ENCODE assay signal across 14 cellular contexts in the genomic region with DNA sequence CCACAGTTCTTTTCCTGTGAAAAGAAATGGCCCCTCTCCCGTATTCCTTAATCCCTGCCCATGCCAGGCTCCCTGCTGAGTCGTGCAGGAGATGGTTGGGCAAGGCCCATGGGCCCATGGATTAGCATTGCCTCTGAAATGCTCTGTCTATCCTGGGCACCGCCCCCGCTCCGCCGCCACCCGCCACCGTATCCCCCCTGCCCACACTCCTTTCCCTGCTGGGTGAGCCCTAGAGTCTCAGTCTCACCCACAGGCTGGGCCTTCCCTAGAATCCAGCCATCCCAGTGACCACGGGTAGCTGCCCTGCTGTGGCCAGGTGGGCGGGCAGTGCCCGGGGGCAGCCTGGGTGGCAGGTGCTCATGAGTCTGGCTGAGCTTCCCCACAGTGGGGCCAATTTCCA. TPM values are rescaled to one million over a fixed set of nuclear protein-coding genes. Genes with fewer than 3 reads are reported as not detected.
DNase-seq lines count a peak whose midpoint lies in the region; ATAC-seq and TF ChIP-seq lines count a peak whose summit lies in the region.
"Had no signal": no experiment of that assay in that cellular context is flagged by ENCODE, and none has a peak within 500 bp of the region (broad histone marks: within the 10 kb centered on the region; RNA-seq: fewer than 3 reads in every experiment).

No MANE protein-coding gene starts in this region.

- H3K4me1 ChIP-seq in naive thymus-derived CD4-positive, alpha-beta T cell (ENCODE audit: control insufficient read depth in 2 of 2, insufficient read depth in 2 of 2, low read length in 2 of 2): no peaks in the 10 kb centered on the region
- H3K4me1 ChIP-seq: A549 had no signal

- H3K27me3 ChIP-seq in MG63: no peaks in the 10 kb centered on the region
- no peaks in the 10 kb centered on the region for H3K27me3 ChIP-seq in naive thymus-derived CD4-positive, alpha-beta T cell (ENCODE audit: control insufficient read depth in 2 of 2, insufficient read depth in 2 of 2, low read length in 2 of 2)

- intact Hi-C loops in activated T-helper 1 cell treated with anti-CD3 and anti-CD28 coated beads, Interleukin-12 subunit alpha, Interleukin-12 subunit beta, Interleukin-2, Interleukin-4 antibody, amounts not matched to agents 30 ng/mL and 10 ng/mL and 1 ng/mL, durations not matched to agents 14 hours and 24 hours and 36 hours (cut with micrococcal nuclease): no loop called here
- intact Hi-C loops in naive thymus-derived CD4-positive, alpha-beta T cell (cut with micrococcal nuclease): no loop called here

- peaks cover 10% of the 10 kb centered on the region for H3K9me3 Mint-ChIP-seq in glutamatergic neuron (ENCODE audit: unreplicated experiment)
- no peaks in the 10 kb centered on the region for H3K9me3 Mint-ChIP-seq in activated T-helper 1 cell treated with anti-CD3 and anti-CD28 coated beads, Interleukin-12 subunit alpha, Interleukin-12 subunit beta, Interleukin-2, Interleukin-4 antibody, amounts not matched to agents 30 ng/mL and 10 ng/mL and 1 ng/mL, durations not matched to agents 14 hours and 24 hours and 36 hours
- H3K9me3 Mint-ChIP-seq in naive thymus-derived CD4-positive, alpha-beta T cell: no peaks in the 10 kb centered on the region
- H3K9me3 Mint-ChIP-seq: CD8-positive, alpha-beta T cell had no signal

- H3K4me3 ChIP-seq in MG63: no peak overlapping the region
- no peak overlapping the region for H3K4me3 ChIP-seq in naive thymus-derived CD4-positive, alpha-beta T cell (ENCODE audit: low read length)
- H3K4me3 ChIP-seq: A549, GM23248 had no signal

- H3K9me3 ChIP-seq in MG63: no peaks in the 10 kb centered on the region
- H3K9me3 ChIP-seq in naive thymus-derived CD4-positive, alpha-beta T cell (ENCODE audit: control insufficient read depth in 2 of 3, low read length in 3 of 3): no peaks in the 10 kb centered on the region
- H3K9me3 ChIP-seq: A549 had no signal

- no peak for TF ChIP-seq CTCF in glutamatergic neuron (IDR thresholded peaks at IDR 0.05; ENCODE audit: partially characterized antibody, unreplicated experiment)

- POLR2A ChIA-PET in naive thymus-derived CD4-positive, alpha-beta T cell (lab: Charles Lee): no interaction called here

- peak overlapping the region; percentile 33 for H3K27ac Mint-ChIP-seq in glutamatergic neuron (ENCODE audit: unreplicated experiment)
- no peak overlapping the region for H3K27ac Mint-ChIP-seq in activated T-helper 1 cell treated with anti-CD3 and anti-CD28 coated beads, Interleukin-12 subunit alpha, Interleukin-12 subunit beta, Interleukin-2, Interleukin-4 antibody, amounts not matched to agents 30 ng/mL and 10 ng/mL and 1 ng/mL, durations not matched to agents 14 hours and 24 hours and 36 hours
- no peak overlapping the region for H3K27ac Mint-ChIP-seq in naive thymus-derived CD4-positive, alpha-beta T cell
- H3K27ac Mint-ChIP-seq: CD14-positive monocyte; CD8-positive, alpha-beta T cell had no signal

- peaks cover 26% of the 10 kb centered on the region for H3K4me1 Mint-ChIP-seq in glutamatergic neuron (ENCODE audit: low read depth, unreplicated experiment)
- no peaks in the 10 kb centered on the region for H3K4me1 Mint-ChIP-seq in activated T-helper 1 cell treated with anti-CD3 and anti-CD28 coated beads, Interleukin-12 subunit alpha, Interleukin-12 subunit beta, Interleukin-2, Interleukin-4 antibody, amounts not matched to agents 30 ng/mL and 10 ng/mL and 1 ng/mL, durations not matched to agents 14 hours and 24 hours and 36 hours (ENCODE audit: low read depth)
- peaks cover 0 to 1% (median 0%) of the 10 kb centered on the region in 7 donors for H3K4me1 Mint-ChIP-seq in naive thymus-derived CD4-positive, alpha-beta T cell
- H3K4me1 Mint-ChIP-seq: CD14-positive monocyte had no signal

- H3K27me3 Mint-ChIP-seq in glutamatergic neuron (ENCODE audit: unreplicated experiment): peaks cover 17% of the 10 kb centered on the region
- no peaks in the 10 kb centered on the region for H3K27me3 Mint-ChIP-seq in activated T-helper 1 cell treated with anti-CD3 and anti-CD28 coated beads, Interleukin-12 subunit alpha, Interleukin-12 subunit beta, Interleukin-2, Interleukin-4 antibody, amounts not matched to agents 30 ng/mL and 10 ng/mL and 1 ng/mL, durations not matched to agents 14 hours and 24 hours and 36 hours (ENCODE audit: insufficient read depth)
- peaks cover 0 to 12% (median 9%) of the 10 kb centered on the region in 5 donors for H3K27me3 Mint-ChIP-seq in naive thymus-derived CD4-positive, alpha-beta T cell

- DNase-seq in MG63: peak; percentile 36
- no peak for DNase-seq in glutamatergic neuron
- DNase-seq in activated T-helper 1 cell treated with anti-CD3 and anti-CD28 coated beads, Interleukin-12 subunit alpha, Interleukin-12 subunit beta, Interleukin-2, Interleukin-4 antibody, amounts not matched to agents 30 ng/mL and 10 ng/mL and 1 ng/mL, durations not matched to agents 14 hours and 24 hours and 36 hours (ENCODE audit: low spot score): no peak
- no peak for DNase-seq in naive thymus-derived CD4-positive, alpha-beta T cell
- DNase-seq: CD8-positive, alpha-beta T cell; DMS53; GF-D8; GM23248; H7 had no signal

- H3K36me3 ChIP-seq in MG63: no peaks in the 10 kb centered on the region
- no peaks in the 10 kb centered on the region for H3K36me3 ChIP-seq in naive thymus-derived CD4-positive, alpha-beta T cell (ENCODE audit: control insufficient read depth in 2 of 3, insufficient read depth in 3 of 3, low read length in 3 of 3)

- no peak overlapping the region for H3K4me3 Mint-ChIP-seq in glutamatergic neuron (ENCODE audit: unreplicated experiment)
- H3K4me3 Mint-ChIP-seq in activated T-helper 1 cell treated with anti-CD3 and anti-CD28 coated beads, Interleukin-12 subunit alpha, Interleukin-12 subunit beta, Interleukin-2, Interleukin-4 antibody, amounts not matched to agents 30 ng/mL and 10 ng/mL and 1 ng/mL, durations not matched to agents 14 hours and 24 hours and 36 hours: no peak overlapping the region
- no peak overlapping the region for H3K4me3 Mint-ChIP-seq in naive thymus-derived CD4-positive, alpha-beta T cell
- H3K4me3 Mint-ChIP-seq: CD14-positive monocyte; CD8-positive, alpha-beta T cell had no signal

- H3K27ac ChIP-seq in angular gyrus (ENCODE audit: low read depth, low read length): peak overlapping the region; percentile 56
- H3K27ac ChIP-seq in naive thymus-derived CD4-positive, alpha-beta T cell (ENCODE audit: low read depth, low read length): no peak overlapping the region
- H3K27ac ChIP-seq: A549, GM23248 had no signal

- ATAC-seq in naive thymus-derived CD4-positive, alpha-beta T cell: no peak
- ATAC-seq in HG02938 (IDR thresholded peaks at IDR 0.05; ENCODE audit: unreplicated experiment): no peak
- ATAC-seq: A549; CD8-positive, alpha-beta T cell; HepG2 had no signal

- CTCF ChIA-PET in naive thymus-derived CD4-positive, alpha-beta T cell (lab: Charles Lee): no interaction called here

- peaks cover 11% of the 10 kb centered on the region for H3K36me3 Mint-ChIP-seq in glutamatergic neuron (ENCODE audit: unreplicated experiment)
- no peaks in the 10 kb centered on the region for H3K36me3 Mint-ChIP-seq in activated T-helper 1 cell treated with anti-CD3 and anti-CD28 coated beads, Interleukin-12 subunit alpha, Interleukin-12 subunit beta, Interleukin-2, Interleukin-4 antibody, amounts not matched to agents 30 ng/mL and 10 ng/mL and 1 ng/mL, durations not matched to agents 14 hours and 24 hours and 36 hours (ENCODE audit: low read depth)
- no peaks in the 10 kb centered on the region for H3K36me3 Mint-ChIP-seq in naive thymus-derived CD4-positive, alpha-beta T cell
- H3K36me3 Mint-ChIP-seq: CD14-positive monocyte; CD8-positive, alpha-beta T cell had no signal

RNA-seq across cellular contexts. Expression of gene TSPAN11, which starts 50.6 kb away (rescaled TPM):
- total RNA-seq in MG63 (2014; rRNA removed; shearing (Covaris generic); ENCODE audit: low replicate concordance): 1.0 and 1.2 TPM in 2 replicates
- 31.0 TPM for total RNA-seq in glutamatergic neuron (ENCODE audit: unreplicated experiment)
- total RNA-seq in activated T-helper 1 cell treated with anti-CD3 and anti-CD28 coated beads, Interleukin-12 subunit alpha, Interleukin-12 subunit beta, Interleukin-2, Interleukin-4 antibody, amounts not matched to agents 30 ng/mL and 10 ng/mL and 1 ng/mL, durations not matched to agents 14 hours and 24 hours and 36 hours: not detected in 2 replicates
- total RNA-seq in naive thymus-derived CD4-positive, alpha-beta T cell: not detected
- not detected for polyA plus RNA-seq in naive thymus-derived CD4-positive, alpha-beta T cell
- total RNA-seq: CD8-positive, alpha-beta T cell had no signal
- polyA plus RNA-seq: CD14-positive monocyte had no signal

Comparison
In these comparisons a context has a peak if more than half of its experiments do, and no peak if none do; other contexts are left out.
1. RNA of gene TSPAN11, which starts 50.6 kb away (total RNA-seq): 31.0 TPM in glutamatergic neuron (single experiment); 1.0 to 1.2 TPM in MG63, not detected in activated T-helper 1 cell treated with anti-CD3 and anti-CD28 coated beads, Interleukin-12 subunit alpha, Interleukin-12 subunit beta, Interleukin-2, Interleukin-4 antibody, amounts not matched to agents 30 ng/mL and 10 ng/mL and 1 ng/mL, durations not matched to agents 14 hours and 24 hours and 36 hours and not detected in naive thymus-derived CD4-positive, alpha-beta T cell; every median in the first group is over 10 times any median in the second.